Comparison of ENCODE assay signal across 8 cellular contexts in the genomic region with DNA sequence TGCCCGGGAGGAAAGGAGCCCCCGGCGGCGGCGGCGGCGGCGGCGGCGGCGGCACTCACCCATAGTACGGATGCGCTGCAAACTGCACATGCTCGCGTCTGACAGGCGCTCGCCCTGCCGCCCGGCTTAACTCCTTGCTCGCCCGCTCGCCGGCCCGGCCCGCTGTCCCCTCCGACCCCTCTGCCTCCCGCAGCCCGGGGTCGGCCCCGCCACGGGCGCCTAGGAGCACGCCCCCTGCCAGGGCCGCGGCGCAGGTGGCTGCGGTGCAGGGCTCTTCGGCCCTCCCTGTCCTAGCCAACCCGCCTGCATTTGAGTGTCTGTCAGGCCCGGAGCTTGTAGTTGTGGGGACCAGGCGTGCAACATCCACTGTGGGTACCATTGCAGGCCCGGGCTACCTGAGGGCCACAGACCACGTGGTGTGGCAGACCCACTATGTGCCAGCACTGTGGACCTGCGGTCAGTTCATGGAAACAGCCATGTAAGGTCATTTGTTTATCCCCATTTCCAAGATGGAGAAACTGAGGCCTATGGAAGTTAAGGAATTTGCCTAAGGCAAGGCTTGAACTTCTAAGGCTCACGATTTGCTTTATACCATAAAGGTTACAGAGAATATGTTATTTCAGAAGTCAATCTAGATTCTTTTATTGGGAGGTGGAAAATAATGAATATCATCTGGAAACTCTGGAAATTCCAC. TPM values are rescaled to one million over a fixed set of nuclear protein-coding genes. Genes with fewer than 3 reads are reported as not detected.
DNase-seq lines count a peak whose midpoint lies in the region; ATAC-seq and TF ChIP-seq lines count a peak whose summit lies in the region.

No MANE protein-coding gene starts in this region.

- in situ Hi-C loops in astrocyte of the cerebellum (cut with HindIII; ENCODE audit: low sequenced_read_pairs) = no loop called here

- H3K36me3 ChIP-seq in OCI-LY3 (replicated peaks; ENCODE audit: low read depth, low read length) = no peaks in the 10 kb centered on the region

- H3K27me3 ChIP-seq in OCI-LY3 (ENCODE audit: low read depth, low read length) = peaks cover 90% of the 10 kb centered on the region

- DNase-seq in Calu3 (no peak), GM20000 (ENCODE audit: low spot score) (peak; percentile 82), astrocyte of the cerebellum (ENCODE audit: low read depth) (no peak), iPS-NIHi7 (ENCODE audit: extremely low spot score) (peak; percentile 44), NCI-H774 (lab: John Stamatoyannopoulos, UW) (no peak)
- DNase-seq in stimulated activated CD4-positive, alpha-beta T cell treated with anti-CD3 and anti-CD28 coated beads, Interleukin-2, amount 100 ng/mL, for 24 hours = peak; percentile 28 to 59

- no peak for ATAC-seq in GM21367 (IDR thresholded peaks at IDR 0.05; ENCODE audit: unreplicated experiment)

- H3K27ac Mint-ChIP-seq in Calu3 (ENCODE audit: unreplicated experiment) = no peak overlapping the region

- intact Hi-C loops in Calu3 (cut with micrococcal nuclease; ENCODE audit: unreplicated experiment) = no loop called here

- H3K27ac ChIP-seq in OCI-LY3 (ENCODE audit: low read length) = no peak overlapping the region

- peak overlapping the region; percentile 85; the same call in 1 of the 2 replicates for H2AFZ ChIP-seq in OCI-LY3 (ENCODE audit: low read depth, low read length)

- H3K9me3 Mint-ChIP-seq in Calu3 (ENCODE audit: low read depth, unreplicated experiment) = no peaks in the 10 kb centered on the region

- H3K36me3 Mint-ChIP-seq in Calu3 (ENCODE audit: insufficient read depth, unreplicated experiment) = peaks cover 12% of the 10 kb centered on the region

- peaks cover 64% of the 10 kb centered on the region for H3K27me3 Mint-ChIP-seq in Calu3 (ENCODE audit: unreplicated experiment)

- TF ChIP-seq CTCF in Calu3 (IDR thresholded peaks at IDR 0.05; ENCODE audit: unreplicated experiment) = no peak
- no peak for TF ChIP-seq CTCF in GM20000 (IDR thresholded peaks at IDR 0.05; ENCODE audit: extremely low read depth, missing control alignments)
- TF ChIP-seq CTCF in OCI-LY3 (IDR thresholded peaks at IDR 0.05; ENCODE audit: low read depth, low read length) = no peak
- TF ChIP-seq CTCF in astrocyte of the cerebellum (IDR thresholded peaks at IDR 0.05; ENCODE audit: low read depth, low read length, missing control alignments) = no peak

- H3K4me2 ChIP-seq in OCI-LY3 (ENCODE audit: low read length) = peak overlapping the region; percentile 95

- H4K20me1 ChIP-seq in OCI-LY3 (ENCODE audit: insufficient read depth, low read length) = no peaks in the 10 kb centered on the region

- peak overlapping the region; percentile 65 for H3K9ac ChIP-seq in OCI-LY3 (ENCODE audit: low read length)

- peak overlapping the region; percentile 94 for H3K4me3 ChIP-seq in OCI-LY3 (ENCODE audit: low read length)
- H3K4me3 ChIP-seq in astrocyte of the cerebellum (ENCODE audit: low read depth, low read length) = peak overlapping the region; percentile 60

- H3K79me2 ChIP-seq in OCI-LY3 (ENCODE audit: low read length) = no peaks in the 10 kb centered on the region

- peak overlapping the region; percentile 77 for H3K4me3 Mint-ChIP-seq in Calu3 (ENCODE audit: low read depth, unreplicated experiment)

- BruUV-seq in Calu3 (replicated peaks; lab: Mats Ljungman, UMichigan) = no TSS peak

- CTCF ChIA-PET in Calu3 (lab: Charles Lee) = interaction anchor here (1.6 to 2.8 kb wide), 3 partner anchors 11 to 56 kb away, joined by 3 to 23 read pairs (median 8); no protein-coding TSS in a partner anchor

- H3K9me3 ChIP-seq in OCI-LY3 (ENCODE audit: insufficient read depth, low read length) = no peaks in the 10 kb centered on the region

- no peaks in the 10 kb centered on the region for H3K4me1 Mint-ChIP-seq in Calu3 (ENCODE audit: low read depth, unreplicated experiment)

- H3K4me1 ChIP-seq in OCI-LY3 (ENCODE audit: low read length) = peaks cover 30% of the 10 kb centered on the region

RNA-seq across cellular contexts. Expression of a gene that starts 17.6 kb away (rescaled TPM):
- 11.8 and 13.6 TPM in 2 replicates for total RNA-seq in Calu3 (2022)

RNA-seq across cellular contexts. Expression of a gene that starts 27.0 kb away (rescaled TPM):
- total RNA-seq in Calu3 (2022) = 0.76 and 2.5 TPM in 2 replicates

Comparison
In these comparisons a context has a peak if more than half of its experiments do, and no peak if none do; other contexts are left out.
1. DNase-seq: peak in GM20000 (single experiment), iPS-NIHi7 (single experiment) and stimulated activated CD4-positive, alpha-beta T cell treated with anti-CD3 and anti-CD28 coated beads, Interleukin-2, amount 100 ng/mL, for 24 hours (2 of 2); none in Calu3 (single experiment), astrocyte of the cerebellum (single experiment) and NCI-H774 (single experiment).